9 cellular contexts compared by ENCODE assay signal in genomic region chr15:92904832-92905640, GRCh38. TPM values are rescaled to one million over a fixed set of nuclear protein-coding genes. Genes with fewer than 3 reads are reported as not detected.
DNase-seq lines count a peak whose midpoint lies in the region; ATAC-seq, FAIRE-seq and TF ChIP-seq lines count a peak whose summit lies in the region.
"Had no signal": no experiment of that assay in that cellular context is flagged by ENCODE, and none has a peak within 500 bp of the region (broad histone marks: within the 10 kb centered on the region; RNA-seq: fewer than 3 reads in every experiment).

No MANE protein-coding gene starts in this region.

- no peak for TF ChIP-seq CTCF in heart left ventricle (IDR thresholded peaks at IDR 0.05)
- TF ChIP-seq CTCF in GM12878 (IDR thresholded peaks at IDR 0.05 in 2 of 3, conservative IDR thresholded peaks at IDR 0.05 in 1 of 3; ENCODE audit: control insufficient read depth in 2 of 3, extremely low read depth in 1 of 3, insufficient read depth in 1 of 3, low read depth in 3 of 3, low read length in 3 of 3): no peak

- POLR2A ChIA-PET in GM12878 (lab: Charles Lee): interaction anchor here (1.1 to 11.0 kb wide), 6 partner anchors 10 to 95 kb away, joined by 3 to 207 read pairs (median 122); no protein-coding TSS in a partner anchor

- DNase-seq in heart left ventricle (no peak), cardiac septum (ENCODE audit: low spot score) (no peak), GM12878 (ENCODE audit: low read depth, low spot score) (no peak), lung microvascular endothelial cell (ENCODE audit: low read depth in 2 of 2) (peak; percentile 5 to 36), HPDE6-E6E7 (ENCODE audit: extremely low spot score) (no peak), NCI-H1694 treated with DMSO at 0.1 percent for 48 hours (lab: John Stamatoyannopoulos, UW) (no peak)
- no peak for DNase-seq in stimulated activated naive CD4-positive, alpha-beta T cell (lab: John Stamatoyannopoulos, UW)

- H3K27ac ChIP-seq in heart left ventricle (peak overlapping the region; percentile 86 to 99 (median 94)), GM12878 (ENCODE audit: control insufficient read depth, insufficient read depth) (peak overlapping the region; percentile 98), urinary bladder (ENCODE audit: low read depth) (peak overlapping the region; percentile 96)

- H3K4me3 ChIP-seq in heart left ventricle: peak overlapping the region; percentile 32 to 75 (median 62)
- peak overlapping the region; percentile 74 for H3K4me3 ChIP-seq in GM12878
- peak overlapping the region; percentile 58 for H3K4me3 ChIP-seq in urinary bladder (ENCODE audit: low read depth, low read length)

- SMC1A ChIA-PET in GM12878 (lab: Charles Lee; ENCODE audit: uncharacterized antibody, unreplicated experiment): interaction anchor here (0.8 to 11.2 kb wide), 7 partner anchors 9 to 95 kb away, joined by 4 to 252 read pairs (median 8); no protein-coding TSS in a partner anchor

- RAD21 ChIA-PET in GM12878 (lab: Charles Lee; ENCODE audit: unreplicated experiment): interaction anchor here (1.0 to 6.9 kb wide), 6 partner anchors 10 to 95 kb away, joined by 3 to 100 read pairs (median 29); no protein-coding TSS in a partner anchor

- FAIRE-seq in GM12878 (lab: Jason Lieb, UNC): no peak
- FAIRE-seq: colon had no signal

- H3K4me1 ChIP-seq in heart left ventricle: peaks cover 26 to 77% (median 62%) of the 10 kb centered on the region in 12 donors
- peaks cover 13% of the 10 kb centered on the region for H3K4me1 ChIP-seq in GM12878 (ENCODE audit: control insufficient read depth, insufficient read depth, low read length)
- H3K4me1 ChIP-seq in urinary bladder (ENCODE audit: insufficient read depth): no peaks in the 10 kb centered on the region

- no peak for TF ChIP-seq EP300 in GM12878 (IDR thresholded peaks at IDR 0.05; ENCODE audit: borderline replicate concordance in 1 of 2, control insufficient read depth in 1 of 2, low read depth in 2 of 2, low read length in 2 of 2)

- no peaks in the 10 kb centered on the region for H3K9me3 ChIP-seq in heart left ventricle
- no peaks in the 10 kb centered on the region for H3K9me3 ChIP-seq in GM12878 (replicated peaks; ENCODE audit: control insufficient read depth, insufficient read depth, low read length)

- H2AFZ ChIP-seq in GM12878 (ENCODE audit: control insufficient read depth, low read depth, low read length): no peak overlapping the region

- TF ChIP-seq RAD21 in GM12878 (IDR thresholded peaks at IDR 0.05; ENCODE audit: insufficient read depth, low read depth, low read length): no peak

- peak overlapping the region; percentile 71 for H3K9ac ChIP-seq in GM12878 (ENCODE audit: control insufficient read depth, insufficient read depth, low read length)

- H3K4me2 ChIP-seq in GM12878 (ENCODE audit: control insufficient read depth, insufficient read depth): peak overlapping the region; percentile 53

- TF ChIP-seq POLR2A in heart left ventricle (IDR thresholded peaks at IDR 0.05) (no peak), GM12878 (IDR thresholded peaks at IDR 0.05; ENCODE audit: low read depth, low read length) (no peak)

- no peaks in the 10 kb centered on the region for H4K20me1 ChIP-seq in GM12878 (ENCODE audit: control insufficient read depth, insufficient read depth)

- H3K27me3 ChIP-seq in heart left ventricle: no peaks in the 10 kb centered on the region
- H3K27me3 ChIP-seq in GM12878 (replicated peaks in 1 of 2; ENCODE audit: control insufficient read depth in 2 of 2, insufficient read depth in 2 of 2, low read length in 1 of 2): no peaks in the 10 kb centered on the region

- H3K36me3 ChIP-seq in heart left ventricle (peaks cover 0 to 35% (median 0%) of the 10 kb centered on the region in 9 donors), GM12878 (ENCODE audit: control insufficient read depth in 2 of 2, insufficient read depth in 2 of 2, low read length in 1 of 2) (peaks cover 0 to 10% of the 10 kb centered on the region in 2 experiments; a peak in 2 of 4 replicates), urinary bladder (ENCODE audit: insufficient read depth) (peaks cover 2% of the 10 kb centered on the region)

- BruUV-seq in GM12878 (replicated peaks; lab: Mats Ljungman, UMichigan): TSS peak; percentile 0

- peaks cover 100% of the 10 kb centered on the region for H3K79me2 ChIP-seq in GM12878 (ENCODE audit: control insufficient read depth, insufficient read depth, low read length)

- CTCF ChIA-PET in GM12878 (lab: Yijun Ruan, JAX): interaction anchor here (1.2 to 1.8 kb wide), 4 partner anchors 11 to 97 kb away, joined by 3 to 7 read pairs (median 4); no protein-coding TSS in a partner anchor

- intact Hi-C loops in heart left ventricle (cut with DNase I): loop anchor here in 8 of 10 donors (1.0 to 5.0 kb wide), 8 partner anchors 9 to 98 kb away; no protein-coding TSS in a partner anchor
- intact Hi-C loops in cardiac septum (cut with DNase I): loop anchor here (1.0 kb wide), 2 partner anchors 22 to 96 kb away; no protein-coding TSS in a partner anchor
- intact Hi-C loops in GM12878 (cut with micrococcal nuclease; ENCODE audit: unreplicated experiment): loop anchor here (1.0 kb wide), 2 partner anchors 23 to 96 kb away; no protein-coding TSS in a partner anchor

- 2 to 8% (median 5%) methylated on average over 14 of the region's 14 CpGs for WGBS in heart left ventricle, 4 donors
- 17% methylated on average over 14 of the region's 14 CpGs for WGBS in GM12878 (ENCODE audit: insufficient coverage, insufficient replicate concordance, low lambda C conversion rate, missing lambda C conversion rate)
- WGBS in urinary bladder: 8% methylated on average over 14 of the region's 14 CpGs

- no peak for ATAC-seq in heart left ventricle
- ATAC-seq in GM12878: no peak

- in situ Hi-C loops in GM12878 (cut with MboI): no loop called here

TF ChIP-seq in GM12878, 131 proteins besides CTCF, POLR2A, EP300 and RAD21:
- TF ChIP-seq SMAD5 (IDR thresholded peaks at IDR 0.05; ENCODE audit: low read depth) (peak; percentile 11; the same call in 1 of the 2 replicates), PKNOX1 (IDR thresholded peaks at IDR 0.05) (peak; percentile 83), MLLT1 (IDR thresholded peaks at IDR 0.05) (peak; percentile 57; the same call in 1 of the 2 replicates), KAT2A (conservative IDR thresholded peaks at IDR 0.05; ENCODE audit: control insufficient read depth, low read depth, low read length) (no peak), PAX8 (IDR thresholded peaks at IDR 0.05) (0 out of 2 replicates have a peak, but pooled peaks have one; percentile 3)

RNA-seq across cellular contexts. Expression of gene CHD2, which starts 4.9 kb away (rescaled TPM):
- total RNA-seq in heart left ventricle (10 to 100 TPM; 28.3 to 76.8 (median 46.4) TPM), cardiac septum (59.5 TPM), GM12878 (2014; rRNA removed) (57.4 and 74.4 TPM in 2 replicates), GM12878 (2014; rRNA removed; fragmentation: Illumina TruSeq; extraction: Trizol) (64.6 and 74.9 TPM in 2 replicates), GM12878 (2021) (77.0 and 87.4 TPM in 2 replicates), lung microvascular endothelial cell (39.7 and 51.2 TPM in 2 replicates), urinary bladder (210 TPM)
- polyA plus RNA-seq in heart left ventricle (10 to 100 TPM; 23.1 to 28.7 TPM), GM12878 (2011; rRNA removed) (94.7 and 100 TPM in 2 replicates), GM12878 (2014; fragmentation: Illumina TruSeq; extraction: Trizol) (88.0 and 102 TPM in 2 replicates), GM12878 (2014; fragmentation: Nextera tagmentation; extraction: Ambion mirVana) (10 to 100 TPM; 38.1 to 42.8 TPM), GM12878 (2014; rRNA removed) (59.8 and 69.9 TPM in 2 replicates), GM12878 (2016; fragmentation: Nextera tagmentation; extraction: Ambion mirVana) (10 to 100 TPM; 53.6 to 62.0 TPM), urinary bladder (29.9 TPM)
- total RNA-seq in GM12878 (2013; cell fraction: nucleolus; rRNA removed): 881 and 884 TPM in 2 replicates
- polyA plus RNA-seq in GM12878 (2011; ENCODE audit: low read depth): 50.2 TPM
- polyA plus RNA-seq in GM12878 (2011; cell fraction: cytosol; rRNA removed): 65.9 and 93.5 TPM in 2 replicates
- polyA plus RNA-seq in GM12878 (2011; cell fraction: nucleus; rRNA removed): 175 and 192 TPM in 2 replicates
- polyA plus RNA-seq in GM12878 (2012): 64.4 and 66.3 TPM in 2 replicates
- polyA minus RNA-seq in GM12878 (2011; rRNA and poly(A)+ RNA removed): 113 and 149 TPM in 2 replicates
- polyA minus RNA-seq in GM12878 (2011; cell fraction: cytosol; rRNA and poly(A)+ RNA removed): 40.9 and 46.5 TPM in 2 replicates
- 297 and 397 TPM in 2 replicates for polyA minus RNA-seq in GM12878 (2011; cell fraction: nucleus; rRNA and poly(A)+ RNA removed)

Comparison
In these comparisons a context has a peak if more than half of its experiments do, and no peak if none do; other contexts are left out.
1. DNase-seq: peak in lung microvascular endothelial cell (2 of 2); none in heart left ventricle (0 of 5), cardiac septum (single experiment), GM12878 (single experiment), HPDE6-E6E7 (single experiment), NCI-H1694 treated with DMSO at 0.1 percent for 48 hours (single experiment) and stimulated activated naive CD4-positive, alpha-beta T cell (0 of 6).
2. Peak in every context shown above with its lines, with median percentiles within 50 percentile points of each other: H3K27ac ChIP-seq and H3K4me3 ChIP-seq.